In genomic region chr4:6939761-6940743, GRCh38 we compare ENCODE assay signal across 9 cellular contexts. TPM values are rescaled to one million over a fixed set of nuclear protein-coding genes. Genes with fewer than 3 reads are reported as not detected.
DNase-seq lines count a peak whose midpoint lies in the region; ATAC-seq and TF ChIP-seq lines count a peak whose summit lies in the region.
"Had no signal": no experiment of that assay in that cellular context is flagged by ENCODE, and none has a peak within 500 bp of the region (broad histone marks: within the 10 kb centered on the region; RNA-seq: fewer than 3 reads in every experiment).

No MANE protein-coding gene starts in this region.

- ATAC-seq in GM18498 (IDR thresholded peaks at IDR 0.05; ENCODE audit: unreplicated experiment) (peak; percentile 35), HG03378 (IDR thresholded peaks at IDR 0.05; ENCODE audit: unreplicated experiment) (peak; percentile 53)

- peak overlapping the region; percentile 32 for H3K27ac Mint-ChIP-seq in activated T-helper 2 cell treated with anti-CD3 and anti-CD28 coated beads, Interferon-gamma antibody, Interleukin-2, Interleukin-4, amounts not matched to agents 10 μg/mL and 5 μg/mL and 100 μg/mL, durations not matched to agents 14 hours and 24 hours and 36 hours
- peak overlapping the region; percentile 24 for H3K27ac Mint-ChIP-seq in neural progenitor cell
- no peak overlapping the region for H3K27ac Mint-ChIP-seq in osteocyte (ENCODE audit: unreplicated experiment)

- H3K9me3 ChIP-seq in neural progenitor cell (ENCODE audit: low read depth) (no peaks in the 10 kb centered on the region), A673 (ENCODE audit: low read depth, low read length, poor library complexity, severe bottlenecking) (no peaks in the 10 kb centered on the region)

- H3K27ac ChIP-seq in neural progenitor cell (peak overlapping the region; percentile 21), A673 (ENCODE audit: low read depth, low read length, poor library complexity, severe bottlenecking) (no peak overlapping the region)

- no peak overlapping the region for H3K4me2 ChIP-seq in neural progenitor cell

- H3K9ac ChIP-seq in neural progenitor cell: no peak overlapping the region

- peaks cover 42% of the 10 kb centered on the region for H3K79me2 ChIP-seq in neural progenitor cell (ENCODE audit: low read depth)

- peaks cover 16% of the 10 kb centered on the region for H3K36me3 Mint-ChIP-seq in activated T-helper 2 cell treated with anti-CD3 and anti-CD28 coated beads, Interferon-gamma antibody, Interleukin-2, Interleukin-4, amounts not matched to agents 10 μg/mL and 5 μg/mL and 100 μg/mL, durations not matched to agents 14 hours and 24 hours and 36 hours (ENCODE audit: low read depth)
- H3K36me3 Mint-ChIP-seq in neural progenitor cell (peaks cover 10% of the 10 kb centered on the region), osteocyte (ENCODE audit: unreplicated experiment) (peaks cover 1% of the 10 kb centered on the region)

- H3K4me1 Mint-ChIP-seq in activated T-helper 2 cell treated with anti-CD3 and anti-CD28 coated beads, Interferon-gamma antibody, Interleukin-2, Interleukin-4, amounts not matched to agents 10 μg/mL and 5 μg/mL and 100 μg/mL, durations not matched to agents 14 hours and 24 hours and 36 hours (ENCODE audit: low read depth): peaks cover 34% of the 10 kb centered on the region
- H3K4me1 Mint-ChIP-seq in neural progenitor cell (peaks cover 68% of the 10 kb centered on the region), osteocyte (ENCODE audit: unreplicated experiment) (peaks cover 63% of the 10 kb centered on the region)

- H3K27me3 ChIP-seq in neural progenitor cell (no peaks in the 10 kb centered on the region), A673 (replicated peaks; ENCODE audit: insufficient read depth, low read depth, low read length, poor library complexity) (no peaks in the 10 kb centered on the region)

- H3F3A ChIP-seq in neural progenitor cell (ENCODE audit: low read depth): peaks cover 7% of the 10 kb centered on the region

- H3K36me3 ChIP-seq in neural progenitor cell (no peaks in the 10 kb centered on the region), A673 (ENCODE audit: insufficient read depth, low read length, poor library complexity, severe bottlenecking) (no peaks in the 10 kb centered on the region)

- no peak for TF ChIP-seq CTCF in neural progenitor cell (IDR thresholded peaks at IDR 0.05)
- no peak for TF ChIP-seq CTCF in osteocyte (IDR thresholded peaks at IDR 0.05)
- TF ChIP-seq CTCF in A673 (conservative IDR thresholded peaks at IDR 0.05; ENCODE audit: low read depth, low read length): no peak

- H3K27me3 Mint-ChIP-seq in activated T-helper 2 cell treated with anti-CD3 and anti-CD28 coated beads, Interferon-gamma antibody, Interleukin-2, Interleukin-4, amounts not matched to agents 10 μg/mL and 5 μg/mL and 100 μg/mL, durations not matched to agents 14 hours and 24 hours and 36 hours (ENCODE audit: low read depth): no peaks in the 10 kb centered on the region
- H3K27me3 Mint-ChIP-seq in neural progenitor cell (ENCODE audit: insufficient read depth, low read depth) (no peaks in the 10 kb centered on the region), osteocyte (ENCODE audit: unreplicated experiment) (no peaks in the 10 kb centered on the region)

- H3K9me3 Mint-ChIP-seq in activated T-helper 2 cell treated with anti-CD3 and anti-CD28 coated beads, Interferon-gamma antibody, Interleukin-2, Interleukin-4, amounts not matched to agents 10 μg/mL and 5 μg/mL and 100 μg/mL, durations not matched to agents 14 hours and 24 hours and 36 hours: no peaks in the 10 kb centered on the region
- H3K9me3 Mint-ChIP-seq in neural progenitor cell (no peaks in the 10 kb centered on the region), osteocyte (ENCODE audit: unreplicated experiment) (no peaks in the 10 kb centered on the region)

- intact Hi-C loops in activated T-helper 2 cell treated with anti-CD3 and anti-CD28 coated beads, Interferon-gamma antibody, Interleukin-2, Interleukin-4, amounts not matched to agents 10 μg/mL and 5 μg/mL and 100 μg/mL, durations not matched to agents 14 hours and 24 hours and 36 hours (cut with micrococcal nuclease): loop anchor here (5.0 kb wide), 1 partner anchor 33 kb away; the partner anchor contains the start of gene TBC1D14
- intact Hi-C loops in head of caudate nucleus (cut with DNase I): no loop called here
- intact Hi-C loops in A673 (cut with micrococcal nuclease; ENCODE audit: unreplicated experiment): no loop called here

- POLR2A ChIA-PET in A673 (lab: Charles Lee; ENCODE audit: low non-redundant PET): no interaction called here

- H4K20me1 ChIP-seq in neural progenitor cell (ENCODE audit: low read depth): peaks cover 78% of the 10 kb centered on the region

- BruUV-seq in A673 (replicated peaks; lab: Mats Ljungman, UMichigan): no TSS peak

- H2AFZ ChIP-seq in neural progenitor cell (replicated peaks): no peak overlapping the region

- CTCF ChIA-PET in A673 (lab: Charles Lee): no interaction called here

- no peak overlapping the region for H3K4me3 Mint-ChIP-seq in activated T-helper 2 cell treated with anti-CD3 and anti-CD28 coated beads, Interferon-gamma antibody, Interleukin-2, Interleukin-4, amounts not matched to agents 10 μg/mL and 5 μg/mL and 100 μg/mL, durations not matched to agents 14 hours and 24 hours and 36 hours (ENCODE audit: low read depth)
- H3K4me3 Mint-ChIP-seq in neural progenitor cell (no peak overlapping the region), osteocyte (ENCODE audit: unreplicated experiment) (no peak overlapping the region)

- H3K4me1 ChIP-seq in neural progenitor cell: peaks cover 52% of the 10 kb centered on the region
- peaks cover 11% of the 10 kb centered on the region for H3K4me1 ChIP-seq in A673 (ENCODE audit: insufficient read depth, low read length, poor library complexity, severe bottlenecking)

- H3K4me3 ChIP-seq in neural progenitor cell: no peak overlapping the region
- H3K4me3 ChIP-seq in A673 (ENCODE audit: low read depth, low read length, poor library complexity, severe bottlenecking): no peak overlapping the region

- DNase-seq in activated T-helper 2 cell treated with anti-CD3 and anti-CD28 coated beads, Interferon-gamma antibody, Interleukin-2, Interleukin-4, amounts not matched to agents 10 μg/mL and 5 μg/mL and 100 μg/mL, durations not matched to agents 14 hours and 24 hours and 36 hours (ENCODE audit: low spot score): no peak
- DNase-seq in neural progenitor cell (ENCODE audit: low spot score) (peak; percentile 54), AG20443 (ENCODE audit: low spot score) (no peak), osteocyte (ENCODE audit: extremely low spot score, unreplicated experiment) (no peak), head of caudate nucleus (no peak), A673 (ENCODE audit: low spot score) (no peak)
- DNase-seq: activated naive CD4-positive, alpha-beta T cell had no signal

RNA-seq across cellular contexts. Expression of gene TBC1D14, which starts 30.4 kb away (rescaled TPM):
- 34.9 and 35.1 TPM in 2 replicates for total RNA-seq in activated T-helper 2 cell treated with anti-CD3 and anti-CD28 coated beads, Interferon-gamma antibody, Interleukin-2, Interleukin-4, amounts not matched to agents 10 μg/mL and 5 μg/mL and 100 μg/mL, durations not matched to agents 14 hours and 24 hours and 36 hours
- total RNA-seq in neural progenitor cell (ENCODE audit: low replicate concordance): 47.9 and 58.8 TPM in 2 replicates
- 31.0 and 33.2 TPM in 2 replicates for total RNA-seq in osteocyte
- total RNA-seq in A673 (2021): 44.3 and 46.0 TPM in 2 replicates
